ENCODE assay signal across 17 cellular contexts in the genomic region with DNA sequence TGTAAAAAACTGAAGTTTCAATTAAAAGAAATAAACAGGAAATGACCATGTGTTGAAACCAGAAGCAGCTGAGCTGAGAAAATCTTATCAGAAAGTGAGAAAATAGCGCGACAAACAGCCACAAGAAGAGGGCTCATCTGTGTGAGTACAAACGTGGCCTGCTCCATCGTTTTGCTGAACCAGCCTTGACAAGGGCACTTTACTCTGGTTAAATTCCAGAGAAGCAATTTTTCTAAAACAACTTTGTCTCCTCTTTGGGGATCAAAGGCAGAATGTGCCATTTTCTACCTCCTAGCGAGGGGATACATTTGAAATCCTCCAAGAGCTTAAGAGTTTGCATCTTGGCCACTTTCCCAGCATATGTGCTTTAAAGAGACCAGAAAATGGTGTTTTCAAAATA. TPM values are rescaled to one million over a fixed set of nuclear protein-coding genes. Genes with fewer than 3 reads are reported as not detected.
DNase-seq lines count a peak whose midpoint lies in the region; ATAC-seq, FAIRE-seq and TF ChIP-seq lines count a peak whose summit lies in the region.
"Had no signal": no experiment of that assay in that cellular context is flagged by ENCODE, and none has a peak within 500 bp of the region (broad histone marks: within the 10 kb centered on the region; RNA-seq: fewer than 3 reads in every experiment).

No MANE protein-coding gene starts in this region.

- H3F3A ChIP-seq in Loucy (ENCODE audit: low read depth), result no peaks in the 10 kb centered on the region

- H3K4me2 ChIP-seq in Loucy (ENCODE audit: low read depth, low read length, poor library complexity, severe bottlenecking), result no peak overlapping the region
- H3K4me2 ChIP-seq: PC-9 had no signal

- H3K9me3 ChIP-seq in Loucy (ENCODE audit: insufficient read depth, low read depth, low read length) (no peaks in the 10 kb centered on the region; the same call in 1 of the 2 replicates), small intestine (ENCODE audit: control insufficient read depth, low read depth) (no peaks in the 10 kb centered on the region)
- H3K9me3 ChIP-seq: ovary, suprapubic skin had no signal

- peaks cover 45% of the 10 kb centered on the region for H3K4me1 Mint-ChIP-seq in activated CD4-positive, alpha-beta memory T cell treated with anti-CD3 and anti-CD28 coated beads, Interleukin-2, amount 10 ng/mL, durations not matched to agents 7 days and 5 days

- H3K36me3 ChIP-seq in Loucy (ENCODE audit: insufficient read depth, low read length) (no peaks in the 10 kb centered on the region), small intestine (ENCODE audit: control insufficient read depth in 2 of 2, insufficient read depth in 2 of 2, low read length in 2 of 2) (no peaks in the 10 kb centered on the region)
- H3K36me3 ChIP-seq: ovary, suprapubic skin had no signal

- ATAC-seq in HG02840 (IDR thresholded peaks at IDR 0.05; ENCODE audit: low FRiP score, unreplicated experiment), result no peak

- H3K9me2 ChIP-seq in Loucy (replicated peaks; ENCODE audit: low read depth, low read length), result no peaks in the 10 kb centered on the region

- H3K27ac Mint-ChIP-seq in activated CD4-positive, alpha-beta memory T cell treated with anti-CD3 and anti-CD28 coated beads, Interleukin-2, amount 10 ng/mL, durations not matched to agents 7 days and 5 days, result peak overlapping the region; percentile 72
- H3K27ac Mint-ChIP-seq: activated naive CD8-positive, alpha-beta T cell treated with anti-CD3 and anti-CD28 coated beads, Interleukin-2, amount 10 ng/mL, durations not matched to agents 7 days and 5 days had no signal

- no peak overlapping the region for H3K9ac ChIP-seq in Loucy (ENCODE audit: low read depth, low read length, poor library complexity, severe bottlenecking)

- no peak for TF ChIP-seq CTCF in Loucy (conservative IDR thresholded peaks at IDR 0.05; ENCODE audit: low read length)

- 38 to 50% (median 41%) methylated on average over 5 of the region's 5 CpGs for WGBS in small intestine, 3 donors

- H2AFZ ChIP-seq in Loucy (ENCODE audit: low read length), result peak overlapping the region; percentile 10; the same call in 1 of the 2 replicates
- H2AFZ ChIP-seq: PC-9 had no signal

- DNase-seq in activated gamma-delta T cell treated with Interleukin-2 at 50 U/mL for 16 hours (peak; percentile 51), activated gamma-delta T cell (lab: John Stamatoyannopoulos, UW) (no peak), small intestine (peak; percentile 8), dermis blood vessel endothelial cell (no peak), GDM1 (lab: John Stamatoyannopoulos, UW) (no peak)
- peak; percentile 32 for DNase-seq in activated CD4-positive, alpha-beta memory T cell treated with anti-CD3 and anti-CD28 coated beads, Interleukin-2, amount 10 ng/mL, durations not matched to agents 7 days and 5 days
- DNase-seq: activated naive CD8-positive, alpha-beta T cell treated with anti-CD3 and anti-CD28 coated beads, Interleukin-2, amount 10 ng/mL, durations not matched to agents 7 days and 5 days; DMS79 treated with DMSO at 0.1 percent for 48 hours; NCI-H1436 treated with DMSO at 0.1 percent for 48 hours; NCI-H446; ovary; PC-9 had no signal

- POLR2A ChIA-PET in activated CD4-positive, alpha-beta memory T cell treated with anti-CD3 and anti-CD28 coated beads, Interleukin-2, amount 10 ng/mL, durations not matched to agents 7 days and 5 days (lab: Charles Lee), result no interaction called here

- H3K4me3 ChIP-seq in Loucy (ENCODE audit: low read length, poor library complexity, severe bottlenecking) (no peak overlapping the region), small intestine (ENCODE audit: low read depth in 1 of 2, low read length in 2 of 2) (no peak overlapping the region)
- H3K4me3 ChIP-seq: ovary, PC-9, suprapubic skin had no signal

- no peak for FAIRE-seq in small intestine (lab: Jason Lieb, UNC)
- FAIRE-seq: islet of Langerhans had no signal

- no peaks in the 10 kb centered on the region for H3K36me3 Mint-ChIP-seq in activated CD4-positive, alpha-beta memory T cell treated with anti-CD3 and anti-CD28 coated beads, Interleukin-2, amount 10 ng/mL, durations not matched to agents 7 days and 5 days (ENCODE audit: low read depth)
- H3K36me3 Mint-ChIP-seq: activated naive CD8-positive, alpha-beta T cell treated with anti-CD3 and anti-CD28 coated beads, Interleukin-2, amount 10 ng/mL, durations not matched to agents 7 days and 5 days had no signal

- CTCF ChIA-PET in activated CD4-positive, alpha-beta memory T cell treated with anti-CD3 and anti-CD28 coated beads, Interleukin-2, amount 10 ng/mL, durations not matched to agents 7 days and 5 days (lab: Charles Lee), result no interaction called here

- no peak overlapping the region for H3K4me3 Mint-ChIP-seq in activated CD4-positive, alpha-beta memory T cell treated with anti-CD3 and anti-CD28 coated beads, Interleukin-2, amount 10 ng/mL, durations not matched to agents 7 days and 5 days
- H3K4me3 Mint-ChIP-seq: activated naive CD8-positive, alpha-beta T cell treated with anti-CD3 and anti-CD28 coated beads, Interleukin-2, amount 10 ng/mL, durations not matched to agents 7 days and 5 days had no signal

- peaks cover 31% of the 10 kb centered on the region for H3K4me1 ChIP-seq in Loucy (ENCODE audit: insufficient read depth, low read length, poor library complexity, severe bottlenecking)
- no peaks in the 10 kb centered on the region for H3K4me1 ChIP-seq in small intestine (ENCODE audit: control insufficient read depth in 2 of 2, insufficient read depth in 1 of 2, low read depth in 1 of 2, low read length in 1 of 2)
- H3K4me1 ChIP-seq: suprapubic skin had no signal

- no peaks in the 10 kb centered on the region for H3K9me3 Mint-ChIP-seq in activated CD4-positive, alpha-beta memory T cell treated with anti-CD3 and anti-CD28 coated beads, Interleukin-2, amount 10 ng/mL, durations not matched to agents 7 days and 5 days
- H3K9me3 Mint-ChIP-seq: activated naive CD8-positive, alpha-beta T cell treated with anti-CD3 and anti-CD28 coated beads, Interleukin-2, amount 10 ng/mL, durations not matched to agents 7 days and 5 days had no signal

- H3K27ac ChIP-seq in small intestine (ENCODE audit: low read depth in 1 of 2, low read length in 1 of 2), result peak overlapping the region in 1 of 2 donors; percentile 8
- H3K27ac ChIP-seq: ovary, PC-9, suprapubic skin had no signal

- no peaks in the 10 kb centered on the region for H4K20me1 ChIP-seq in Loucy (ENCODE audit: insufficient read depth, low read length, poor library complexity, severe bottlenecking)

- no peaks in the 10 kb centered on the region for H3K79me2 ChIP-seq in Loucy (ENCODE audit: insufficient read depth, low read length)

- no peaks in the 10 kb centered on the region for H3K27me3 ChIP-seq in Loucy (ENCODE audit: insufficient read depth, low read length, poor library complexity, severe bottlenecking)
- peaks cover 0 to under 1% of the 10 kb centered on the region in 2 donors for H3K27me3 ChIP-seq in small intestine (ENCODE audit: control insufficient read depth in 2 of 2, insufficient read depth in 2 of 2, low read length in 2 of 2)
- H3K27me3 ChIP-seq: ovary had no signal

- no peaks in the 10 kb centered on the region for H3K27me3 Mint-ChIP-seq in activated CD4-positive, alpha-beta memory T cell treated with anti-CD3 and anti-CD28 coated beads, Interleukin-2, amount 10 ng/mL, durations not matched to agents 7 days and 5 days
- H3K27me3 Mint-ChIP-seq: activated naive CD8-positive, alpha-beta T cell treated with anti-CD3 and anti-CD28 coated beads, Interleukin-2, amount 10 ng/mL, durations not matched to agents 7 days and 5 days had no signal

RNA-seq across cellular contexts. Expression of a gene that starts 51.3 kb away (rescaled TPM):
- total RNA-seq in activated CD4-positive, alpha-beta memory T cell treated with anti-CD3 and anti-CD28 coated beads, Interleukin-2, amount 10 ng/mL, durations not matched to agents 7 days and 5 days, result under 1 TPM; 0.13 to 0.23 TPM
- polyA plus RNA-seq in small intestine, result 1 to 10 TPM in 1 of 3 donors, under 1 TPM in 1, not detected in 1; 0.81 to 1.2 TPM
- total RNA-seq in dermis blood vessel endothelial cell, result not detected in 2 replicates
- total RNA-seq: PC-9 had no signal
- polyA plus RNA-seq: AG04450 had no signal

Comparison
In these comparisons a context has a peak if more than half of its experiments do, and no peak if none do; other contexts are left out.
1. DNase-seq: peak in activated gamma-delta T cell treated with Interleukin-2 at 50 U/mL for 16 hours (single experiment), activated CD4-positive, alpha-beta memory T cell treated with anti-CD3 and anti-CD28 coated beads, Interleukin-2, amount 10 ng/mL, durations not matched to agents 7 days and 5 days (single experiment) and small intestine (single experiment); none in activated gamma-delta T cell (single experiment), dermis blood vessel endothelial cell (single experiment) and GDM1 (single experiment).